Comparison of ENCODE assay signal across 8 cellular contexts in the genomic region with DNA sequence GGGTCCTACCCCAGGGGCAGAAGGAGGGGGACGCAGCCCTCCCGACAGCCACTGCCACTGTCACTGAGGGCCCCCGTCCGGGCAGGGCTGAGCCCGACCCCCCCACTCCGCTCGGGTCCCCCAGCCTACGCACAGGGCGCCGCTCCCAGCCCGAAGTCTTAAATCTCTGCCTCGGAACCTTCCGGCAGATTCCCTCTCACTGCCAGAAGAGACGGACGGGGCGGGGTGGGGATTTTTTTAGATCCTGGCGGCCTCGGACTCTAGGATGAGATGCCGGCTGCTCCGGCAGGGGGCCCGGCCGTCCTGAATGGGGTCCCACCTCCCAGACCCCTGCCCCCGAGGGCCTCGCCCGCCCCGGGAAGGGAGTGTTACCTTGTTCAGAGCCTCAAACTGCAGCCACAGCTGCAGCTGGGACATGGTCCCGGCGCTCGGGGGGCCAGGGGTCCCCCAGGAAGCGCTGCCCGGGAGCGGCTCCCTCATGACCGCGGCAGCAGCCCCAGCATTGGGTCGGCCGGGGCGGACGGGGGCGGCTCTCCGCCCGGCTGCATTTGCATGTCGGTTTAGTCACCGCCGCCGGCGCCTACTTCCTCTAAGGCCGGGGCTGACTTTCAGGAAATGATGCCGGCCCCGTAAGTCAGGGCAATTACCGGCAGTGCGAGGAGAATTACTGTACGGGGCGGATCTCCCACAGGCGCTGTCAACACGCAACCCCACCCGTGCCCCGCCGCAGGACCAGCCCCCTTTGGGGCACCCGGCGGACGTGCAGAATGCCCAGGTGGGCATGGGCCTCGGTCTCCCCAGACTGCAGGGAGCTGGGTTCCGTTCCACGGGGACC. TPM values are rescaled to one million over a fixed set of nuclear protein-coding genes. Genes with fewer than 3 reads are reported as not detected.
A peak's percentile ranks its signal among the peaks of the same experiment; 100 is the strongest.
DNase-seq lines count a peak whose midpoint lies in the region; ATAC-seq and TF ChIP-seq lines count a peak whose summit lies in the region.

No MANE protein-coding gene starts in this region.

- H3K36me3 ChIP-seq in BLaER1 treated with 17β-estradiol and CSF1 and Interleukin-3, amounts not matched to agents 10 nM and 100 nM, result peaks cover 16 to 65% (median 28%) of the 10 kb centered on the region in 11 experiments
- H3K36me3 ChIP-seq in Loucy (ENCODE audit: insufficient read depth, low read length) (peaks cover 10% of the 10 kb centered on the region; the same call in 1 of the 2 replicates), lower lobe of right lung (peaks cover 29% of the 10 kb centered on the region)

- H3K27me3 ChIP-seq in BLaER1 treated with 17β-estradiol and CSF1 and Interleukin-3, amounts not matched to agents 10 nM and 100 nM, result no peaks in the 10 kb centered on the region
- no peaks in the 10 kb centered on the region for H3K27me3 ChIP-seq in Loucy (ENCODE audit: insufficient read depth, low read length, poor library complexity, severe bottlenecking)
- H3K27me3 ChIP-seq in lower lobe of right lung (ENCODE audit: low read depth), result no peaks in the 10 kb centered on the region

- no peaks in the 10 kb centered on the region for H3F3A ChIP-seq in Loucy (ENCODE audit: low read depth)

- peaks cover 70 to 90% (median 78%) of the 10 kb centered on the region in 10 experiments for H3K4me1 ChIP-seq in BLaER1 treated with 17β-estradiol and CSF1 and Interleukin-3, amounts not matched to agents 10 nM and 100 nM
- peaks cover 34% of the 10 kb centered on the region for H3K4me1 ChIP-seq in Loucy (ENCODE audit: insufficient read depth, low read length, poor library complexity, severe bottlenecking)
- peaks cover 90% of the 10 kb centered on the region for H3K4me1 ChIP-seq in lower lobe of right lung

- H2AFZ ChIP-seq in Loucy (ENCODE audit: low read length), result peak overlapping the region; percentile 71

- peak; percentile 92 to 93 for DNase-seq in activated CD4-positive, alpha-beta T cell treated with anti-CD3 and anti-CD28 coated beads, Interleukin-2, amount 50 U/mL, for 4 hours
- DNase-seq in ecto neural progenitor cell (ENCODE audit: low spot score) (peak; percentile 73), lower lobe of right lung (peak; percentile 95)
- peak; percentile 74 to 89 (median 82) for DNase-seq in stimulated activated CD4-positive, alpha-beta T cell treated with anti-CD3 and anti-CD28 coated beads, TNF-alpha, amount 100 ng/mL, for 24 hours (ENCODE audit: low read depth in 3 of 3)

- peaks cover 0 to 8% (median 0%) of the 10 kb centered on the region in 11 experiments; a peak in 3 of 22 replicates for H3K9me3 ChIP-seq in BLaER1 treated with 17β-estradiol and CSF1 and Interleukin-3, amounts not matched to agents 10 nM and 100 nM (replicated peaks in 1 of 11)
- H3K9me3 ChIP-seq in Loucy (ENCODE audit: insufficient read depth, low read depth, low read length) (no peaks in the 10 kb centered on the region), lower lobe of right lung (no peaks in the 10 kb centered on the region)

- ATAC-seq in GM21367 (IDR thresholded peaks at IDR 0.05; ENCODE audit: unreplicated experiment), result peak; percentile 34
- ATAC-seq in lower lobe of right lung, result peak; percentile 83 to 84
- ATAC-seq in HG03520 (IDR thresholded peaks at IDR 0.05; ENCODE audit: unreplicated experiment), result no peak

- no peaks in the 10 kb centered on the region for H3K9me2 ChIP-seq in Loucy (replicated peaks; ENCODE audit: low read depth, low read length)

- no peak for TF ChIP-seq CTCF in Loucy (conservative IDR thresholded peaks at IDR 0.05; ENCODE audit: low read length)
- TF ChIP-seq CTCF in lower lobe of right lung (IDR thresholded peaks at IDR 0.05), result peak; percentile 10

- H3K4me3 ChIP-seq in BLaER1 treated with 17β-estradiol and CSF1 and Interleukin-3, amounts not matched to agents 10 nM and 100 nM, result peak overlapping the region; percentile 61 to 95 (median 70)
- H3K4me3 ChIP-seq in Loucy (ENCODE audit: low read length, poor library complexity, severe bottlenecking) (peak overlapping the region; percentile 84), lower lobe of right lung (peak overlapping the region; percentile 85)

- intact Hi-C loops in lower lobe of right lung (cut with DNase I), result no loop called here

- H3K9ac ChIP-seq in BLaER1 treated with 17β-estradiol and CSF1 and Interleukin-3, amounts not matched to agents 10 nM and 100 nM, result peak overlapping the region; percentile 73 to 96 (median 84)
- peak overlapping the region; percentile 86 for H3K9ac ChIP-seq in Loucy (ENCODE audit: low read depth, low read length, poor library complexity, severe bottlenecking)

- peaks cover 52% of the 10 kb centered on the region for H3K79me2 ChIP-seq in Loucy (ENCODE audit: insufficient read depth, low read length)

- peaks cover 53 to 99% (median 88%) of the 10 kb centered on the region in 11 experiments for H4K20me1 ChIP-seq in BLaER1 treated with 17β-estradiol and CSF1 and Interleukin-3, amounts not matched to agents 10 nM and 100 nM
- H4K20me1 ChIP-seq in Loucy (ENCODE audit: insufficient read depth, low read length, poor library complexity, severe bottlenecking), result peaks cover 11% of the 10 kb centered on the region

- peak overlapping the region; percentile 75 to 90 (median 83) for H3K27ac ChIP-seq in BLaER1 treated with 17β-estradiol and CSF1 and Interleukin-3, amounts not matched to agents 10 nM and 100 nM
- peak overlapping the region; percentile 97 for H3K27ac ChIP-seq in lower lobe of right lung

- peak overlapping the region; percentile 91 to 100 (median 99) for H3K4me2 ChIP-seq in BLaER1 treated with 17β-estradiol and CSF1 and Interleukin-3, amounts not matched to agents 10 nM and 100 nM
- peak overlapping the region; percentile 97 for H3K4me2 ChIP-seq in Loucy (ENCODE audit: low read depth, low read length, poor library complexity, severe bottlenecking)

RNA-seq across cellular contexts. Expression of a gene that starts 28.1 kb away (rescaled TPM):
- total RNA-seq in lower lobe of right lung, result 378 TPM

RNA-seq across cellular contexts. Expression of a gene that starts 36.8 kb away (rescaled TPM):
- 158 TPM for total RNA-seq in lower lobe of right lung

RNA-seq across cellular contexts. Expression of a gene that starts 42.1 kb away (rescaled TPM):
- 91.6 TPM for total RNA-seq in lower lobe of right lung
